ENCODE assay signal across 8 cellular contexts in the genomic region with DNA sequence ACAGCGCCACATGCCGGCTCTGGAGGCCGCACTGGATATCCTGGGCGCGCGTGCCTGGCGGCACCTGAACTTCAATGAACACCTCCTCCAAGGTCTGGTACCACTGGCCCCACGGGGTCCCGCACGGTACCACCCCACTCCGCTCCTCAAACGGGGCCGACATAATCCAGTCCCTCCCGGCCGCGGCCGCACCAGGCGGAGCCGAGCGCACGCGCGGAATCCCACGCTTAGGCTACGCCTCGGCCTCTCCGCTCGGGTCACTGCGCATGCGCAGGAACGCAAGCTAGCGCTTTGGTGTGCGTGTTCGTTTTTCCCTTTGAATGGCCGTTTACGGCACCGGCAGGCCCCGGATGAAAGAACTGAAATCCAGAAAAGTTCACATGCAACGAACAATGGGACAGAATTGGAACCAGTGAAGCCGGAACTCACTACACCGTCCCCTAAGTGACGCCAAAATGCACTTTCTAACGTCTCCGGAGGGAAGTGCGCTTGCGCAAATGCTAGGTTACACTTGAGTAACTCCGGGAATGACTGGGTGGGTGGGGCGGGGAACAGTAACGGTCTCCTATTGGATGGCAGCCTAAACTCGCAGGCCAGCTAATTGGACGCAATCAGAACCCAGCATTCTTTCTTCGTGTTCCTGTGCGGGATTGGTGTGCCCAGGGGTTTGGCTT. TPM values are rescaled to one million over a fixed set of nuclear protein-coding genes. Genes with fewer than 3 reads are reported as not detected.
A peak's percentile ranks its signal among the peaks of the same experiment; 100 is the strongest.
DNase-seq lines count a peak whose midpoint lies in the region; ATAC-seq and TF ChIP-seq lines count a peak whose summit lies in the region.

TSS of gene NUDCD2 (minus strand) at position 215 of the 674 bp plus-strand sequence. CDS start at position 163, 52 bp downstream.

- H3K27ac Mint-ChIP-seq in CD14-positive monocyte, result peak within 1 kb of the TSS; percentile 97 to 100 (median 99)
- peak within 1 kb of the TSS; percentile 99 for H3K27ac Mint-ChIP-seq in dendritic cell treated with granulocyte-macrophage colony-stimulating factor and Interleukin-4, amounts not matched to agents 40 ng/mL and 50 ng/mL, for 4 days

- H3K4me1 ChIP-seq in left lung, result peaks cover 10 to 38% of the 10 kb centered on the region in 2 donors

- peaks cover 30% of the 10 kb centered on the region for H3K4me1 Mint-ChIP-seq in CD14-positive monocyte
- H3K4me1 Mint-ChIP-seq in dendritic cell treated with granulocyte-macrophage colony-stimulating factor and Interleukin-4, amounts not matched to agents 40 ng/mL and 50 ng/mL, for 4 days (ENCODE audit: low read depth), result peaks cover 25% of the 10 kb centered on the region

- intact Hi-C loops in CD14-positive monocyte (cut with micrococcal nuclease), result loop anchor here (2.0 kb wide), 2 partner anchors 23 to 45 kb away; partner anchors contain the start of genes MAT2B (in 2 of the 2) and CCNG1 (in 1 of the 2)
- intact Hi-C loops in dendritic cell treated with granulocyte-macrophage colony-stimulating factor and Interleukin-4, amounts not matched to agents 40 ng/mL and 50 ng/mL, for 4 days (cut with micrococcal nuclease), result loop anchor here (1.0 to 2.0 kb wide), 3 partner anchors 15 to 45 kb away; partner anchors contain the start of genes CCNG1 and MAT2B
- intact Hi-C loops in left lung (cut with DNase I), result no loop called here

- H3K27me3 ChIP-seq in left lung, result no peaks in the 10 kb centered on the region

- peak within 1 kb of the TSS; percentile 94 to 96 for H3K27ac ChIP-seq in left lung

- H3K4me3 ChIP-seq in left lung, result peak within 1 kb of the TSS; percentile 67 to 68

- H3K9me3 Mint-ChIP-seq in CD14-positive monocyte, result peaks cover 0 to 1% (median 0%) of the 10 kb centered on the region in 7 donors
- no peaks in the 10 kb centered on the region for H3K9me3 Mint-ChIP-seq in dendritic cell treated with granulocyte-macrophage colony-stimulating factor and Interleukin-4, amounts not matched to agents 40 ng/mL and 50 ng/mL, for 4 days

- H3K4me3 Mint-ChIP-seq in CD14-positive monocyte, result peak within 1 kb of the TSS; percentile 92 to 96
- H3K4me3 Mint-ChIP-seq in dendritic cell treated with granulocyte-macrophage colony-stimulating factor and Interleukin-4, amounts not matched to agents 40 ng/mL and 50 ng/mL, for 4 days, result peak within 1 kb of the TSS; percentile 93

- H3K9me3 ChIP-seq in left lung, result no peaks in the 10 kb centered on the region

- H3K36me3 Mint-ChIP-seq in CD14-positive monocyte, result peaks cover 21% of the 10 kb centered on the region in 2 donors
- peaks cover 32% of the 10 kb centered on the region for H3K36me3 Mint-ChIP-seq in dendritic cell treated with granulocyte-macrophage colony-stimulating factor and Interleukin-4, amounts not matched to agents 40 ng/mL and 50 ng/mL, for 4 days (ENCODE audit: low read depth)

- peaks cover 0 to 4% (median 0%) of the 10 kb centered on the region in 3 donors for H3K27me3 Mint-ChIP-seq in CD14-positive monocyte (ENCODE audit: low read depth in 3 of 3)
- H3K27me3 Mint-ChIP-seq in dendritic cell treated with granulocyte-macrophage colony-stimulating factor and Interleukin-4, amounts not matched to agents 40 ng/mL and 50 ng/mL, for 4 days, result no peaks in the 10 kb centered on the region

- DNase-seq in CD14-positive monocyte (ENCODE audit: low spot score) (peak; percentile 95), NCI-H748 (lab: John Stamatoyannopoulos, UW; ENCODE audit: unreplicated experiment) (peak; percentile 99), left lung (peak; percentile 95 to 99)
- DNase-seq in activated CD4-positive, alpha-beta T cell treated with anti-CD3 and anti-CD28 coated beads, Interleukin-2, amount 50 U/mL, for 24 hours (ENCODE audit: low read depth in 1 of 2, low spot score in 1 of 2), result peak; percentile 94 to 95
- peak; percentile 90 to 92 for DNase-seq in stimulated activated CD4-positive, alpha-beta T cell treated with anti-CD3 and anti-CD28 coated beads, Interleukin-2, amount 100 ng/mL, for 48 hours

- TF ChIP-seq CTCF in CD14-positive monocyte (IDR thresholded peaks at IDR 0.05) (no peak), left lung (IDR thresholded peaks at IDR 0.05) (peak in 1 of 2 donors; percentile 8)

- ATAC-seq in GM19351 (IDR thresholded peaks at IDR 0.05; ENCODE audit: unreplicated experiment), result peak; percentile 74
- peak; percentile 76 for ATAC-seq in HG03521 (IDR thresholded peaks at IDR 0.05; ENCODE audit: unreplicated experiment)
- peak; percentile 93 for ATAC-seq in left lung

- H3K36me3 ChIP-seq in left lung, result peaks cover 0 to 12% of the 10 kb centered on the region in 2 donors

RNA-seq across cellular contexts. Expression of gene NUDCD2, which starts in this region (rescaled TPM):
- polyA plus RNA-seq in CD14-positive monocyte, result 10 to 100 TPM; 22.0 to 23.6 TPM
- 10 to 100 TPM; 17.9 to 24.8 TPM for total RNA-seq in left lung

Comparison
In these comparisons a context has a peak if more than half of its experiments do, and no peak if none do; other contexts are left out.
1. Peak in every context shown above with its lines: DNase-seq, ATAC-seq, H3K4me3 ChIP-seq and H3K27ac ChIP-seq.
2. intact Hi-C loops: an anchor here in CD14-positive monocyte (2.0 kb wide) and dendritic cell treated with granulocyte-macrophage colony-stimulating factor and Interleukin-4, amounts not matched to agents 40 ng/mL and 50 ng/mL, for 4 days (1.0 to 2.0 kb wide); none called in left lung.